1 cellular context compared by ENCODE assay signal in the genomic region with DNA sequence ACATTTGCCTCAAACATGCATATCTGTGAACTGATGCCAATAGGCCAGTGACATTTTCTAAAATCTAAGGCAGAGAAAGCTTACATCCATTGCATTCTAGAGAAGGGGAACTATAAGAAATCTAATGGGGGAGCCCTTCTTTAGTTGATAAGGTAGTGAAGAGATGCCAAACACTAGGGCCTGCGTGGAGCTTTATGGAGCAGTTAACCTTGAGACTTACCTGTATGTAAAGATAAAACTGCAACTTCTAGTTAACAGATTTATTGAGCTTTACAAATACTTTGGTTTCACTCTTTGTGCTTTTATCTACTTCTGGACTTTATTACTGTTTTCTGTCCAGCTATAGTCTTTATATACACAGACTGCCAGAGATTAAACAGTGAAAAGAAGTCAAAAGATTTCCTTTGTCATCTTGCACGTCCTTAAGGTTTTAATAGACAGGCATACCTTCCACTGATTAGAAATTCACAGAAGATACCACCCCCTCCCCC.
TF ChIP-seq lines count a peak whose summit lies in the region.

No MANE protein-coding gene starts in this region.

TF ChIP-seq in GM23338, 12 proteins besides CTCF, POLR2A, EP300 and RAD21:
- TF ChIP-seq CREB1 (CRISPR knock-in tag; IDR thresholded peaks at IDR 0.05; ENCODE audit: low read depth) = no peak
